8 cellular contexts compared by ENCODE assay signal in genomic region chr6:167203261-167204058, GRCh38. TPM values are rescaled to one million over a fixed set of nuclear protein-coding genes. Genes with fewer than 3 reads are reported as not detected.
"Had no signal": no experiment of that assay in that cellular context is flagged by ENCODE, and none has a peak within 500 bp of the region (broad histone marks: within the 10 kb centered on the region; RNA-seq: fewer than 3 reads in every experiment).

No MANE protein-coding gene starts in this region.

RNA-seq across cellular contexts. Expression of gene GPR31, which starts 45.7 kb away (rescaled TPM):
- total RNA-seq: activated T-helper 17 cell treated with anti-CD3 and anti-CD28 coated beads, Interleukin-2, amount 50 U/mL, for 72 hours; ascending aorta; colonic mucosa; omental fat pad; progenitor cell of endocrine pancreas; thoracic aorta; uterus had no signal
- polyA plus RNA-seq: spleen had no signal
